ENCODE assay signal across 8 cellular contexts in the genomic region with DNA sequence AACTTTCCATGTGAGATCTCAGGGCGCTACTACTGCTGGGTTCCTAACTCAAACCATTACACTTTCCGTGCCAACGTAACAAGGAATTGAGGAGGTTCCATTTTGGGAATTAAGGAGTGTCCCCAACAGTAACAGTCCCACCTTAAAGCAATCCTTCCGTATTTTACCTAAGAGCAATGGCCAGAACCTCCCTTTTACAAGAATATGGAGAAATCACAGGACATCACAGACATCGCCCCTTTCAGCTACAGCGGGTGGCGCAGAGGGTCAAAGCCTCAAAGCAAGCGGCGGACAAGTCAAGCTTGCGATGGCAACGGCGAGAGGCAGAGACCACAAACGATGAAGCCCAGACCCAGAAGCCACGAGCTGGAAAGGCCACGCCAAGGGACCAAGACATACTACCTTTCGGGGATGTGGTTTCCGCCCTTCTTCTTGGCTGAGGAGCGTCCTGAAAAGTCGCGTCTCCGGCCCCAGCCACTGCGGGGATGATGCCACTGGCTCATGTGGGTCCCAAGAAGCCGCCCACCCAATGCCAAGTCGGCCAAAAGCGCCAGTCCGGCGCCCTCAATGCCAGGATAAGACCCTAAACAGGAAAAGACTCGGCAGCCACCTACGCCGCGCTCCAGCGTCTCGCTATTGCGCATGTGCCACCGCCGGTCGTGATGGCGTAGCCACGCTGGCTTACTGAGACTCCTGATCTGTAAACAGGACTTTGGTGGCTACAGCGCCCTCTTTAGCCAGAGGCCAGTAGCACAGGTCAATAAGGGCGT. TPM values are rescaled to one million over a fixed set of nuclear protein-coding genes. Genes with fewer than 3 reads are reported as not detected.
DNase-seq lines count a peak whose midpoint lies in the region; ATAC-seq and TF ChIP-seq lines count a peak whose summit lies in the region.

Gene DUSP11 (minus strand): TSS at position 632 of the 770 bp plus-strand sequence. CDS start 129 bp downstream, at position 503.

- no peaks in the 10 kb centered on the region for H3K9me3 ChIP-seq in duodenal mucosa (ENCODE audit: control insufficient read depth in 1 of 2, low read length in 2 of 2)

- H3K27me3 ChIP-seq in duodenal mucosa (ENCODE audit: control insufficient read depth in 1 of 2, insufficient read depth in 2 of 2, low read length in 2 of 2), result no peaks in the 10 kb centered on the region

- peak within 1 kb of the TSS; percentile 91 to 100 for H3K4me3 ChIP-seq in duodenal mucosa (ENCODE audit: low read depth in 1 of 2, low read length in 2 of 2)
- H3K4me3 ChIP-seq in lower leg skin (ENCODE audit: low read depth, poor library complexity, severe bottlenecking), result peak within 1 kb of the TSS; percentile 84

- H3K36me3 ChIP-seq in duodenal mucosa (ENCODE audit: control insufficient read depth in 1 of 2, insufficient read depth in 2 of 2, low read length in 2 of 2), result peaks cover 7 to 16% of the 10 kb centered on the region in 2 donors

- DNase-seq in CD1c-positive myeloid dendritic cell (ENCODE audit: extremely low spot score) (peak; percentile 99), NCI-H774 (lab: John Stamatoyannopoulos, UW) (peak; percentile 89), lower leg skin (ENCODE audit: low spot score in 2 of 2) (peak; percentile 97 to 99)
- DNase-seq in activated CD4-positive, alpha-beta T cell treated with anti-CD3 and anti-CD28 coated beads, Interleukin-2, amount 50 U/mL, for 48 hours, result peak; percentile 99
- DNase-seq in stimulated activated CD4-positive, alpha-beta T cell treated with anti-CD3 and anti-CD28 coated beads, TNF-alpha, amount 100 ng/mL, for 1 hour (ENCODE audit: low read depth in 3 of 3, low spot score in 1 of 3), result peak; percentile 88 to 97 (median 91)

- intact Hi-C loops in lower leg skin (cut with DNase I; ENCODE audit: low total_unique reads), result no loop called here

- TF ChIP-seq POLR2A in lower leg skin (IDR thresholded peaks at IDR 0.05), result peak in 1 of 2 donors; percentile 54

- WGBS in lower leg skin, 2 donors, result 0% methylated on average over 35 to 41 of the region's 41 CpGs

- TF ChIP-seq CTCF in lower leg skin (IDR thresholded peaks at IDR 0.05), result peak in 1 of 3 donors; percentile 93

- H3K27ac ChIP-seq in duodenal mucosa (ENCODE audit: low read depth, low read length), result peak within 1 kb of the TSS; percentile 68

- H3K9ac ChIP-seq in duodenal mucosa (ENCODE audit: low read depth in 1 of 2, low read length in 2 of 2), result peak within 1 kb of the TSS; percentile 84 to 96

- peaks cover 11 to 13% of the 10 kb centered on the region in 2 donors for H3K4me1 ChIP-seq in duodenal mucosa (ENCODE audit: control insufficient read depth in 1 of 2, insufficient read depth in 2 of 2, low read length in 2 of 2)

- ATAC-seq in GM19372 (IDR thresholded peaks at IDR 0.05; ENCODE audit: low read depth, unreplicated experiment) (peak; percentile 97), HG03565 (IDR thresholded peaks at IDR 0.05; ENCODE audit: unreplicated experiment) (peak; percentile 99)

RNA-seq across cellular contexts. Expression of gene DUSP11, which starts in this region (rescaled TPM):
- 10 to 100 TPM; 40.6 to 53.7 (median 41.9) TPM for total RNA-seq in lower leg skin

Comparison
In these comparisons a context has a peak if more than half of its experiments do, and no peak if none do; other contexts are left out.
1. Peak in every context shown above with its lines: DNase-seq, ATAC-seq, H3K4me3 ChIP-seq and H3K27ac ChIP-seq.